8 cellular contexts compared by ENCODE assay signal in the genomic region with DNA sequence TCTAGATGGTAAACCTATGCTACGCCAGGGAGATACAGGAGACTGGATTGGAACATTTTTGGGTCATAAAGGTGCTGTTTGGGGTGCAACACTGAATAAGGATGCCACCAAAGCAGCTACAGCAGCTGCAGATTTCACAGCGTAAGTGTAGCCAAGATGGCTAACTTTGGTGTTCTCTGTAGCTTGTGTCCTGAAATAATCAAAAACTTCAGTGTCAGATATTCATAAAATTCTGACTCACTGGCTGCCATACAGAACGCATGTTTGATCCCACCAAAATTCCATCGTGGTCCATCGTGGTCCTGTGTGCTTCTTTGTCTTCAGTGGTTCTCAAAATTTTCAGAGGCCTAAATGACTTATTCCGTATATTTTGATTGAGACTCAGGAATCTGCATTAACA. TPM values are rescaled to one million over a fixed set of nuclear protein-coding genes. Genes with fewer than 3 reads are reported as not detected.
DNase-seq lines count a peak whose midpoint lies in the region; ATAC-seq and TF ChIP-seq lines count a peak whose summit lies in the region.

No MANE protein-coding gene starts in this region.

- H3K4me3 Mint-ChIP-seq in natural killer cell, result peak overlapping the region; percentile 96

- POLR2A ChIA-PET in BJ (lab: Charles Lee), result no interaction called here

- no peaks in the 10 kb centered on the region for H3K36me3 Mint-ChIP-seq in natural killer cell

- intact Hi-C loops in natural killer cell (cut with micrococcal nuclease), result loop anchor here (2.0 to 5.0 kb wide), 2 partner anchors 95 to 1081 kb away; partner anchors contain the start of genes C12orf60, EPS8 and WBP11

- H3K27me3 Mint-ChIP-seq in natural killer cell (ENCODE audit: low read depth in 2 of 2), result no peaks in the 10 kb centered on the region

- CTCF ChIA-PET in BJ (lab: Yijun Ruan, JAX), result interaction anchor here (0.6 to 2.2 kb wide), 5 partner anchors 10 to 101 kb away, joined by 3 to 7 read pairs (median 4); no protein-coding TSS in a partner anchor

- ATAC-seq in natural killer cell (no peak), HG03439 (IDR thresholded peaks at IDR 0.05; ENCODE audit: unreplicated experiment) (no peak), HG03520 (IDR thresholded peaks at IDR 0.05; ENCODE audit: unreplicated experiment) (no peak)

- TF ChIP-seq CTCF in BJ (IDR thresholded peaks at IDR 0.05; ENCODE audit: insufficient read depth, low read depth, low read length), result no peak
- TF ChIP-seq CTCF in natural killer cell (IDR thresholded peaks at IDR 0.05), result no peak

- no peaks in the 10 kb centered on the region for H3K36me3 ChIP-seq in BJ (ENCODE audit: control insufficient read depth, insufficient read depth, low read length)

- no peaks in the 10 kb centered on the region for H3K9me3 Mint-ChIP-seq in natural killer cell

- H3K27me3 ChIP-seq in BJ (ENCODE audit: control insufficient read depth, insufficient read depth, low read length), result no peaks in the 10 kb centered on the region

- DNase-seq in BJ (ENCODE audit: low read depth) (no peak), LHCN-M2 (ENCODE audit: low read depth) (peak; percentile 25), dermis blood vessel endothelial cell (peak; percentile 22), natural killer cell (no peak), NCI-H2081 (lab: John Stamatoyannopoulos, UW) (no peak), superior temporal gyrus (ENCODE audit: extremely low spot score) (no peak)

- peak overlapping the region; percentile 98 to 99 for H3K27ac Mint-ChIP-seq in natural killer cell

- peak overlapping the region; percentile 95 for H3K4me3 ChIP-seq in BJ (ENCODE audit: low read depth, low read length)

- peaks cover 48 to 68% of the 10 kb centered on the region in 2 donors for H3K4me1 Mint-ChIP-seq in natural killer cell

RNA-seq across cellular contexts. Expression of gene STRAP, which starts 1.3 kb away (rescaled TPM):
- 54.1 and 103 TPM in 2 replicates for polyA plus RNA-seq in BJ (2011; rRNA removed)
- polyA minus RNA-seq in BJ (2011; rRNA and poly(A)+ RNA removed), result 91.7 and 169 TPM in 2 replicates
- total RNA-seq in LHCN-M2 (2014; rRNA removed) (106 and 135 TPM in 2 replicates), dermis blood vessel endothelial cell (60.6 and 99.7 TPM in 2 replicates), natural killer cell (100 to 1,000 TPM in 1 of 3 donors, 10 to 100 TPM in 2; 90.7 to 117 (median 91.0) TPM)
- polyA plus RNA-seq in LHCN-M2 (2012), result 142 TPM

RNA-seq across cellular contexts. Expression of gene DERA, which starts 27.6 kb away (rescaled TPM):
- 22.6 and 31.1 TPM in 2 replicates for polyA plus RNA-seq in BJ (2011; rRNA removed)
- polyA minus RNA-seq in BJ (2011; rRNA and poly(A)+ RNA removed), result 11.6 and 17.5 TPM in 2 replicates
- total RNA-seq in LHCN-M2 (2014; rRNA removed) (93.8 and 99.7 TPM in 2 replicates), dermis blood vessel endothelial cell (62.0 and 69.4 TPM in 2 replicates), natural killer cell (10 to 100 TPM; 15.6 to 22.1 (median 20.4) TPM)
- polyA plus RNA-seq in LHCN-M2 (2012), result 45.1 TPM

Comparison
In these comparisons a context has a peak if more than half of its experiments do, and no peak if none do; other contexts are left out.
1. DNase-seq: peak in LHCN-M2 (single experiment) and dermis blood vessel endothelial cell (single experiment); none in BJ (single experiment), natural killer cell (single experiment), NCI-H2081 (0 of 2) and superior temporal gyrus (single experiment).